9 cellular contexts compared by ENCODE assay signal in genomic region chr10:44962870-44963738, GRCh38. TPM values are rescaled to one million over a fixed set of nuclear protein-coding genes. Genes with fewer than 3 reads are reported as not detected.
DNase-seq lines count a peak whose midpoint lies in the region; ATAC-seq and TF ChIP-seq lines count a peak whose summit lies in the region.
"Had no signal": no experiment of that assay in that cellular context is flagged by ENCODE, and none has a peak within 500 bp of the region (broad histone marks: within the 10 kb centered on the region; RNA-seq: fewer than 3 reads in every experiment).

No MANE protein-coding gene starts in this region.

- DNase-seq in SK-N-SH (no peak), right atrium auricular region (ENCODE audit: low spot score) (peak; percentile 58), smooth muscle cell (lab: John Stamatoyannopoulos, UW; ENCODE audit: unreplicated experiment) (no peak), HuH-7.5 (ENCODE audit: low spot score) (no peak)
- no peak for DNase-seq in stimulated activated CD4-positive, alpha-beta T cell treated with anti-CD3 and anti-CD28 coated beads, Interleukin-4, amount 100 ng/mL, for 1 hour
- no peak for DNase-seq in activated CD4-positive, alpha-beta T cell treated with anti-CD3 and anti-CD28 coated beads for 36 hours

- H3K36me3 ChIP-seq in SK-N-SH (replicated peaks in 1 of 2; ENCODE audit: control insufficient read depth in 1 of 2, insufficient read depth in 2 of 2, low read length in 1 of 2), result no peaks in the 10 kb centered on the region
- H3K36me3 ChIP-seq in right atrium auricular region, result no peaks in the 10 kb centered on the region
- H3K36me3 ChIP-seq in smooth muscle cell (ENCODE audit: low read depth), result no peaks in the 10 kb centered on the region

- ATAC-seq in GM21529 (IDR thresholded peaks at IDR 0.05; ENCODE audit: unreplicated experiment), result peak; percentile 19
- ATAC-seq in HG02981 (IDR thresholded peaks at IDR 0.05; ENCODE audit: unreplicated experiment), result no peak
- ATAC-seq in activated CD4-positive, alpha-beta T cell treated with anti-CD3 and anti-CD28 coated beads for 36 hours, result no peak

- H3K9ac ChIP-seq in SK-N-SH (no peak overlapping the region), smooth muscle cell (ENCODE audit: low read depth) (no peak overlapping the region)

- no peaks in the 10 kb centered on the region for H3K9me3 ChIP-seq in SK-N-SH
- no peaks in the 10 kb centered on the region for H3K9me3 ChIP-seq in right atrium auricular region
- H3K9me3 ChIP-seq in smooth muscle cell (replicated peaks; ENCODE audit: low read depth), result no peaks in the 10 kb centered on the region

- H4K20me1 ChIP-seq in SK-N-SH (ENCODE audit: insufficient read depth) (no peaks in the 10 kb centered on the region), smooth muscle cell (ENCODE audit: low read depth) (no peaks in the 10 kb centered on the region)

- H3K4me3 ChIP-seq in SK-N-SH (ENCODE audit: low read depth in 2 of 2, low read length in 1 of 2) (no peak overlapping the region), right atrium auricular region (peak overlapping the region; percentile 8 to 69), smooth muscle cell (no peak overlapping the region)

- H3K27ac Mint-ChIP-seq in activated CD4-positive, alpha-beta T cell treated with anti-CD3 and anti-CD28 coated beads for 36 hours, result no peak overlapping the region

- intact Hi-C loops in activated CD4-positive, alpha-beta T cell treated with anti-CD3 and anti-CD28 coated beads for 36 hours (cut with DNase I, micrococcal nuclease), result no loop called here

- H3K27me3 Mint-ChIP-seq in activated CD4-positive, alpha-beta T cell treated with anti-CD3 and anti-CD28 coated beads for 36 hours, result no peaks in the 10 kb centered on the region

- no peaks in the 10 kb centered on the region for H3K9me2 ChIP-seq in SK-N-SH

- H3F3A ChIP-seq in SK-N-SH (replicated peaks; ENCODE audit: insufficient read depth) (no peaks in the 10 kb centered on the region), smooth muscle cell (ENCODE audit: low read depth) (no peaks in the 10 kb centered on the region)

- H3K4me2 ChIP-seq in SK-N-SH, result 0 out of 2 replicates have a peak overlapping the region, but pooled peaks have one; percentile 37
- no peak overlapping the region for H3K4me2 ChIP-seq in smooth muscle cell

- peak; percentile 28 for TF ChIP-seq CTCF in SK-N-SH (IDR thresholded peaks at IDR 0.05)
- TF ChIP-seq CTCF in right atrium auricular region (IDR thresholded peaks at IDR 0.05), result peak in 1 of 2 donors; percentile 43
- peak; percentile 10 for TF ChIP-seq CTCF in smooth muscle cell (IDR thresholded peaks at IDR 0.05; ENCODE audit: borderline replicate concordance, insufficient read depth, poor library complexity, severe bottlenecking)

- no peaks in the 10 kb centered on the region for H3K36me3 Mint-ChIP-seq in activated CD4-positive, alpha-beta T cell treated with anti-CD3 and anti-CD28 coated beads for 36 hours (ENCODE audit: low read depth)

- H3K4me1 ChIP-seq in SK-N-SH (ENCODE audit: control insufficient read depth in 1 of 2, insufficient read depth in 2 of 2, low read depth in 1 of 2, low read length in 1 of 2) (peaks cover 17 to 33% of the 10 kb centered on the region in 2 experiments; a peak in 3 of 4 replicates), right atrium auricular region (peaks cover 0 to 85% of the 10 kb centered on the region in 2 donors), smooth muscle cell (ENCODE audit: low read depth) (peaks cover 37% of the 10 kb centered on the region)

- no peak overlapping the region for H3K4me3 Mint-ChIP-seq in activated CD4-positive, alpha-beta T cell treated with anti-CD3 and anti-CD28 coated beads for 36 hours

- H3K27ac ChIP-seq in SK-N-SH (ENCODE audit: low read depth in 2 of 2, low read length in 1 of 2), result no peak overlapping the region; a peak in 1 of 4 replicates
- H3K27ac ChIP-seq in right atrium auricular region, result peak overlapping the region; percentile 94 to 96
- no peak overlapping the region for H3K27ac ChIP-seq in smooth muscle cell (ENCODE audit: low read depth)

- no peak for TF ChIP-seq EP300 in SK-N-SH (IDR thresholded peaks at IDR 0.05; ENCODE audit: borderline replicate concordance in 1 of 2, low read depth in 1 of 2, low read length in 1 of 2)

- TF ChIP-seq RAD21 in SK-N-SH (IDR thresholded peaks at IDR 0.05; ENCODE audit: low read length), result no peak

- peaks cover 7% of the 10 kb centered on the region; the same call in 1 of the 2 replicates for H3K79me2 ChIP-seq in SK-N-SH (ENCODE audit: insufficient read depth)
- no peaks in the 10 kb centered on the region for H3K79me2 ChIP-seq in smooth muscle cell (ENCODE audit: low read depth)

- POLR2A ChIA-PET in SK-N-SH (lab: Yijun Ruan, JAX), result no interaction called here
- POLR2A ChIA-PET in activated CD4-positive, alpha-beta T cell treated with anti-CD3 and anti-CD28 coated beads for 36 hours (lab: Charles Lee), result no interaction called here

- H2AFZ ChIP-seq in SK-N-SH (ENCODE audit: low read depth), result no peak overlapping the region
- no peak overlapping the region for H2AFZ ChIP-seq in smooth muscle cell (ENCODE audit: low read depth)

- CTCF ChIA-PET in SK-N-SH (lab: Yijun Ruan, JAX), result interaction anchor here (0.7 to 9.6 kb wide), 7 partner anchors 10 to 32 kb away, joined by 3 to 81 read pairs (median 5); partner anchors contain the start of gene DEPP1
- CTCF ChIA-PET in activated CD4-positive, alpha-beta T cell treated with anti-CD3 and anti-CD28 coated beads for 36 hours (lab: Charles Lee), result interaction anchor here (0.7 to 2.3 kb wide), 4 partner anchors 27 to 64 kb away, joined by 3 to 7 read pairs (median 4); no protein-coding TSS in a partner anchor

- H3K27me3 ChIP-seq in SK-N-SH (ENCODE audit: insufficient read depth) (no peaks in the 10 kb centered on the region), right atrium auricular region (no peaks in the 10 kb centered on the region), smooth muscle cell (ENCODE audit: low read depth) (no peaks in the 10 kb centered on the region)

- peaks cover 31% of the 10 kb centered on the region for H3K4me1 Mint-ChIP-seq in activated CD4-positive, alpha-beta T cell treated with anti-CD3 and anti-CD28 coated beads for 36 hours

- H3K9me3 Mint-ChIP-seq in activated CD4-positive, alpha-beta T cell treated with anti-CD3 and anti-CD28 coated beads for 36 hours (ENCODE audit: low read depth), result no peaks in the 10 kb centered on the region

- 90% methylated on average over 17 of the region's 19 CpGs for WGBS in SK-N-SH (ENCODE audit: low lambda C conversion rate)
- WGBS in smooth muscle cell (ENCODE audit: low lambda C conversion rate), result 74% methylated on average over 17 of the region's 19 CpGs

TF ChIP-seq in SK-N-SH, 30 proteins besides CTCF, POLR2A, EP300 and RAD21:
- TF ChIP-seq USF1 (IDR thresholded peaks at IDR 0.05; ENCODE audit: borderline replicate concordance, low read depth) (no peak), TCF12 (IDR thresholded peaks at IDR 0.05) (0 out of 2 replicates have a peak, but pooled peaks have one; percentile 5), FOSL2 (IDR thresholded peaks at IDR 0.05; ENCODE audit: borderline replicate concordance, low read depth) (no peak), RCOR1 (IDR thresholded peaks at IDR 0.05; ENCODE audit: low read length) (no peak)

RNA-seq across cellular contexts. Expression of gene RASSF4, which starts 3.5 kb away (rescaled TPM):
- polyA plus RNA-seq in SK-N-SH (2012; rRNA removed) (11.0 and 14.1 TPM in 2 replicates), smooth muscle cell (13.0 and 14.8 TPM in 2 replicates)
- 4.6 and 5.5 TPM in 2 replicates for polyA plus RNA-seq in SK-N-SH (2012; cell fraction: cytosol; rRNA removed)
- 70.4 and 80.8 TPM in 2 replicates for polyA plus RNA-seq in SK-N-SH (2012; cell fraction: nucleus; rRNA removed)
- total RNA-seq in right atrium auricular region (10 to 100 TPM; 43.3 to 43.4 TPM), smooth muscle cell (6.5 and 8.3 TPM in 2 replicates)
- 1 to 10 TPM; 1.0 to 1.3 TPM for total RNA-seq in activated CD4-positive, alpha-beta T cell treated with anti-CD3 and anti-CD28 coated beads for 36 hours

RNA-seq across cellular contexts. Expression of gene DEPP1, which starts 15.5 kb away (rescaled TPM):
- polyA plus RNA-seq in SK-N-SH (2012; rRNA removed) (5.3 and 6.1 TPM in 2 replicates), smooth muscle cell (12.9 and 18.8 TPM in 2 replicates)
- polyA plus RNA-seq in SK-N-SH (2012; cell fraction: cytosol; rRNA removed), result 3.2 and 4.1 TPM in 2 replicates
- polyA plus RNA-seq in SK-N-SH (2012; cell fraction: nucleus; rRNA removed), result 8.7 and 9.0 TPM in 2 replicates
- total RNA-seq in right atrium auricular region (100 to 1,000 TPM in 1 of 2 donors, 10 to 100 TPM in 1; 68.8 to 143 TPM), smooth muscle cell (10.1 and 13.2 TPM in 2 replicates)
- under 1 TPM; 0.28 to 0.34 TPM for total RNA-seq in activated CD4-positive, alpha-beta T cell treated with anti-CD3 and anti-CD28 coated beads for 36 hours

RNA-seq across cellular contexts. Expression of gene ZNF22, which starts 37.6 kb away (rescaled TPM):
- polyA plus RNA-seq in SK-N-SH (2012; rRNA removed), result 10.2 and 13.2 TPM in 2 replicates
- polyA plus RNA-seq in SK-N-SH (2012; cell fraction: cytosol; rRNA removed), result 17.1 and 20.7 TPM in 2 replicates
- polyA plus RNA-seq in SK-N-SH (2012; cell fraction: nucleus; rRNA removed), result 2.3 and 5.2 TPM in 2 replicates
- 10 to 100 TPM; 19.3 to 20.5 TPM for total RNA-seq in right atrium auricular region
- total RNA-seq in smooth muscle cell, result 38.9 and 42.6 TPM in 2 replicates
- polyA plus RNA-seq in smooth muscle cell, result 30.7 and 31.3 TPM in 2 replicates
- 10 to 100 TPM; 18.8 to 21.6 TPM for total RNA-seq in activated CD4-positive, alpha-beta T cell treated with anti-CD3 and anti-CD28 coated beads for 36 hours

RNA-seq across cellular contexts. Expression of gene TMEM72, which starts 52.0 kb away (rescaled TPM):
- not detected in 2 replicates for polyA plus RNA-seq in SK-N-SH (2012; rRNA removed)
- polyA plus RNA-seq in SK-N-SH (2012; cell fraction: cytosol; rRNA removed), result not detected in 2 replicates
- polyA plus RNA-seq in SK-N-SH (2012; cell fraction: nucleus; rRNA removed), result not detected in 2 replicates
- total RNA-seq in right atrium auricular region, result under 1 TPM in 1 of 2 donors, not detected in 1; 0.15 TPM
- not detected in 2 replicates for total RNA-seq in smooth muscle cell
- polyA plus RNA-seq in smooth muscle cell, result not detected in 2 replicates
- not detected for total RNA-seq in activated CD4-positive, alpha-beta T cell treated with anti-CD3 and anti-CD28 coated beads for 36 hours
- total RNA-seq: NCI-H460 had no signal

Comparison
In these comparisons a context has a peak if more than half of its experiments do, and no peak if none do; other contexts are left out.
1. H3K27ac ChIP-seq: peak in right atrium auricular region (2 of 2); none in SK-N-SH (0 of 2) and smooth muscle cell (single experiment).
2. H3K4me3 ChIP-seq: peak in right atrium auricular region (2 of 2); none in SK-N-SH (0 of 2) and smooth muscle cell (single experiment).